Comparison of ENCODE assay signal across 1 cellular context in genomic region chr15:56245871-56246814, GRCh38.
TF ChIP-seq lines count a peak whose summit lies in the region.

No MANE protein-coding gene starts in this region.

TF ChIP-seq in HepG2, 621 proteins besides CTCF, POLR2A, EP300 and RAD21 (continued from another document):
- TF ChIP-seq HIC2 (CRISPR knock-in tag; IDR thresholded peaks at IDR 0.05; ENCODE audit: low read depth) (no peak), ZNF441 (CRISPR knock-in tag; IDR thresholded peaks at IDR 0.05; ENCODE audit: borderline replicate concordance) (peak; percentile 41; the same call in 1 of the 2 replicates), PTBP1 (IDR thresholded peaks at IDR 0.05; ENCODE audit: low read depth, low read length, poor library complexity, severe bottlenecking) (no peak), CENPX (CRISPR knock-in tag; IDR thresholded peaks at IDR 0.05) (no peak), ZFAT (CRISPR knock-in tag; conservative IDR thresholded peaks at IDR 0.05) (no peak), SMAD3 (CRISPR knock-in tag; IDR thresholded peaks at IDR 0.05) (peak; percentile 85), ZHX2 (IDR thresholded peaks at IDR 0.05; ENCODE audit: low read depth) (no peak), ZHX2 (CRISPR knock-in tag; IDR thresholded peaks at IDR 0.05; ENCODE audit: borderline replicate concordance) (no peak), STAT5B (CRISPR knock-in tag; IDR thresholded peaks at IDR 0.05) (no peak), ZNF567 (CRISPR knock-in tag; IDR thresholded peaks at IDR 0.05; ENCODE audit: borderline replicate concordance) (0 out of 2 replicates have a peak, but pooled peaks have one; percentile 61), ZNF768 (CRISPR knock-in tag; IDR thresholded peaks at IDR 0.05) (peak; percentile 81), PPARG (CRISPR knock-in tag; conservative IDR thresholded peaks at IDR 0.05) (peak; percentile 70; the same call in 1 of the 2 replicates), TERF1 (CRISPR knock-in tag; IDR thresholded peaks at IDR 0.05) (no peak), MAFF (IDR thresholded peaks at IDR 0.05; ENCODE audit: low read depth, low read length) (0 out of 2 replicates have a peak, but pooled peaks have one; percentile 14), ZFP91 (CRISPR knock-in tag; IDR thresholded peaks at IDR 0.05; ENCODE audit: borderline replicate concordance) (peak; percentile 69), SOX5 (CRISPR knock-in tag; IDR thresholded peaks at IDR 0.05; ENCODE audit: borderline replicate concordance) (peak; percentile 39; the same call in 1 of the 2 replicates), HNRNPL (IDR thresholded peaks at IDR 0.05; ENCODE audit: low read depth, low read length) (no peak), MYNN (CRISPR knock-in tag; IDR thresholded peaks at IDR 0.05; ENCODE audit: low read depth) (no peak), SALL1 (CRISPR knock-in tag; IDR thresholded peaks at IDR 0.05) (peak; percentile 87), ZNF772 (CRISPR knock-in tag; IDR thresholded peaks at IDR 0.05) (peak; percentile 56; the same call in 1 of the 2 replicates), YEATS2 (CRISPR knock-in tag; IDR thresholded peaks at IDR 0.05; ENCODE audit: borderline replicate concordance) (peak; percentile 80; the same call in 1 of the 2 replicates), MBD4 (IDR thresholded peaks at IDR 0.05; ENCODE audit: borderline replicate concordance, low read length) (no peak), ZFY (CRISPR knock-in tag; IDR thresholded peaks at IDR 0.05) (peak; percentile 43; the same call in 1 of the 2 replicates), ZNF639 (CRISPR knock-in tag; conservative IDR thresholded peaks at IDR 0.05) (peak; percentile 82; the same call in 1 of the 2 replicates), CCAR2 (optimal IDR thresholded peaks at IDR 0.05; ENCODE audit: low read depth, low read length) (peak; percentile 83), ZNF570 (CRISPR knock-in tag; IDR thresholded peaks at IDR 0.05; ENCODE audit: borderline replicate concordance) (no peak), SSRP1 (CRISPR knock-in tag; IDR thresholded peaks at IDR 0.05) (no peak), ZFP36 (IDR thresholded peaks at IDR 0.05; ENCODE audit: borderline replicate concordance, low read depth, low read length, partially characterized antibody) (peak; percentile 15), TRAFD1 (CRISPR knock-in tag; IDR thresholded peaks at IDR 0.05; ENCODE audit: borderline replicate concordance) (0 out of 2 replicates have a peak, but pooled peaks have one; percentile 47), FOXP1 (IDR thresholded peaks at IDR 0.05) (no peak), FOXP1 (CRISPR knock-in tag; IDR thresholded peaks at IDR 0.05) (0 out of 2 replicates have a peak, but pooled peaks have one; percentile 15), CBX5 (CRISPR knock-in tag; IDR thresholded peaks at IDR 0.05; ENCODE audit: borderline replicate concordance) (peak; percentile 93; the same call in 1 of the 2 replicates), ZBTB33 (CRISPR knock-in tag; IDR thresholded peaks at IDR 0.05) (peak; percentile 67; the same call in 1 of the 2 replicates), PRDM10 (CRISPR knock-in tag; IDR thresholded peaks at IDR 0.05; ENCODE audit: low read depth) (0 out of 2 replicates have a peak, but pooled peaks have one; percentile 73), MIXL1 (CRISPR knock-in tag; IDR thresholded peaks at IDR 0.05) (peak; percentile 75)
